Comparison of ENCODE assay signal across 8 cellular contexts in the genomic region with DNA sequence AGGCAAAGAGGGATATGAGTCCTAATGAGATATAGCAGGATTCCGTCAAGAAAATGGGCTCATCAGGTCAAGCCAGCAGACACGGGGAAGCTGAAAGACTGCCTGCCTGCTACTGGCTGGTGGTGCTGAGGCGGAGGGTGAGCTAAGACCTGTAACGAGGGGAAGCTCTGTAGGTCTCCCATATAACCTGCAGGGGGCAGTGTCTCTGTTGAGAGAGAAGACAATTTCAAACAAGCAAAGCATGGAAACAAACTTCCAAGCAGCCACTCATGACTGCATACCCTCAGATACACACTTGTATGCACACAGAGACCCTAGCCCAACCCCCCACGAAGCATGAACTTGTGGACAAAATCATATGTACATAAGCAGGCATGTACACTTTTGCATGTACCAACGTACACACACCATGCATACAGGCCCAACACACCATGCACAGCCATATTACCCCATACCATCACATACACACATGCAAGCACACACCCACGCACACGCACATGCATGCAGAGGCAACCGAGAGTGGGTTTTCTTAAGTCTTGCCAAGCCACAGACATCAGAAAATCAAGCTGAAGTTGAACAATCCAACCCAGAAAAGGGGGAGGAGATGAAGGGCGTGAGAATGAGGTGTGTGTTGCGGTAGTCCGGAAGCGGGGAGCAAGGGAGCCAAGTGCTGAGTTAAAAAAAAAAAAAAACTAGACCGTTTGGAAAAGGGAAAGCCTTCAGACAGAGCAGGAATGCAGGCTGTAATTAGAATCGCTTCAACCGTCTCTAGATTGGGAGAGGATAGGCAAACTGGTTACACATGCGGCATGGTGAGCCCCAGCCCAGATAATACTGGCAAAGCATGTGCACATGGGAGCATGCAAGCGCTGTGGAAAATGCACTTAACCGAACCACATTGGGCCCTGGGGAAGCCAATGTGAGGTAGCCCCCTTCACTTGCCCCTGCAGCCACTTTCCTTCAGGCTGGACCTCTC.
DNase-seq lines count a peak whose midpoint lies in the region; ATAC-seq, FAIRE-seq and TF ChIP-seq lines count a peak whose summit lies in the region.

No MANE protein-coding gene starts in this region.

- FAIRE-seq in small intestine (lab: Jason Lieb, UNC): no peak

- H3K27me3 ChIP-seq in left ventricle myocardium inferior (ENCODE audit: low read depth): no peaks in the 10 kb centered on the region
- no peaks in the 10 kb centered on the region for H3K27me3 ChIP-seq in small intestine (ENCODE audit: control insufficient read depth in 2 of 2, insufficient read depth in 2 of 2, low read length in 2 of 2)

- no peaks in the 10 kb centered on the region for H3K9me3 Mint-ChIP-seq in HFFc6
- H3K9me3 Mint-ChIP-seq in activated naive CD8-positive, alpha-beta T cell treated with anti-CD3 and anti-CD28 coated beads for 36 hours: no peaks in the 10 kb centered on the region

- no peak overlapping the region for H3K4me3 Mint-ChIP-seq in HFFc6
- H3K4me3 Mint-ChIP-seq in activated naive CD8-positive, alpha-beta T cell treated with anti-CD3 and anti-CD28 coated beads for 36 hours: no peak overlapping the region

- H3K36me3 ChIP-seq in left ventricle myocardium inferior (no peaks in the 10 kb centered on the region), small intestine (ENCODE audit: control insufficient read depth in 2 of 2, insufficient read depth in 2 of 2, low read length in 2 of 2) (no peaks in the 10 kb centered on the region)

- H3K27me3 Mint-ChIP-seq in HFFc6 (ENCODE audit: insufficient read depth): peaks cover 9% of the 10 kb centered on the region
- no peaks in the 10 kb centered on the region for H3K27me3 Mint-ChIP-seq in activated naive CD8-positive, alpha-beta T cell treated with anti-CD3 and anti-CD28 coated beads for 36 hours

- peak; percentile 77 for TF ChIP-seq CTCF in HFFc6 (IDR thresholded peaks at IDR 0.05)
- peak; percentile 62 for TF ChIP-seq CTCF in left ventricle myocardium inferior (IDR thresholded peaks at IDR 0.05; ENCODE audit: borderline replicate concordance)

- WGBS in small intestine, 3 donors: 68 to 75% (median 73%) methylated on average over 19 of the region's 19 CpGs

- no peak overlapping the region for H3K27ac Mint-ChIP-seq in HFFc6
- no peak overlapping the region for H3K27ac Mint-ChIP-seq in activated naive CD8-positive, alpha-beta T cell treated with anti-CD3 and anti-CD28 coated beads for 36 hours

- H3K9me3 ChIP-seq in left ventricle myocardium inferior (replicated peaks): no peaks in the 10 kb centered on the region
- H3K9me3 ChIP-seq in small intestine (ENCODE audit: control insufficient read depth, low read depth): no peaks in the 10 kb centered on the region

- no peaks in the 10 kb centered on the region for H3K36me3 Mint-ChIP-seq in HFFc6 (ENCODE audit: low read depth)
- no peaks in the 10 kb centered on the region for H3K36me3 Mint-ChIP-seq in activated naive CD8-positive, alpha-beta T cell treated with anti-CD3 and anti-CD28 coated beads for 36 hours

- peak; percentile 24 to 70 for DNase-seq in NCI-H524 (lab: John Stamatoyannopoulos, UW)
- DNase-seq in NCI-H524 treated with DMSO at 0.1 percent for 48 hours (lab: John Stamatoyannopoulos, UW): no peak
- DNase-seq in HFFc6: peak; percentile 39
- DNase-seq in NCI-H69 (lab: John Stamatoyannopoulos, UW): peak; percentile 72
- DNase-seq in activated naive CD8-positive, alpha-beta T cell treated with anti-CD3 and anti-CD28 coated beads for 36 hours: peak; percentile 12
- no peak for DNase-seq in left ventricle myocardium inferior
- DNase-seq in small intestine: peak; percentile 31

- ATAC-seq in GM18907 (IDR thresholded peaks at IDR 0.05; ENCODE audit: unreplicated experiment): no peak

- H3K4me1 ChIP-seq in left ventricle myocardium inferior (no peaks in the 10 kb centered on the region), small intestine (ENCODE audit: control insufficient read depth in 2 of 2, insufficient read depth in 1 of 2, low read depth in 1 of 2, low read length in 1 of 2) (no peaks in the 10 kb centered on the region)

- H3K4me3 ChIP-seq in left ventricle myocardium inferior: no peak overlapping the region
- H3K4me3 ChIP-seq in small intestine (ENCODE audit: low read depth in 1 of 2, low read length in 2 of 2): no peak overlapping the region

- H3K4me1 Mint-ChIP-seq in HFFc6 (ENCODE audit: low read depth): no peaks in the 10 kb centered on the region
- no peaks in the 10 kb centered on the region for H3K4me1 Mint-ChIP-seq in activated naive CD8-positive, alpha-beta T cell treated with anti-CD3 and anti-CD28 coated beads for 36 hours

- H3K27ac ChIP-seq in left ventricle myocardium inferior (replicated peaks) (no peak overlapping the region), small intestine (ENCODE audit: low read depth in 1 of 2, low read length in 1 of 2) (no peak overlapping the region)

- intact Hi-C loops in left ventricle myocardium inferior (cut with micrococcal nuclease): no loop called here

Comparison
In these comparisons a context has a peak if more than half of its experiments do, and no peak if none do; other contexts are left out.
1. DNase-seq: peak in NCI-H524 (2 of 2), HFFc6 (single experiment), NCI-H69 (single experiment), activated naive CD8-positive, alpha-beta T cell treated with anti-CD3 and anti-CD28 coated beads for 36 hours (single experiment) and small intestine (single experiment); none in NCI-H524 treated with DMSO at 0.1 percent for 48 hours (single experiment) and left ventricle myocardium inferior (single experiment).